In the genomic region with DNA sequence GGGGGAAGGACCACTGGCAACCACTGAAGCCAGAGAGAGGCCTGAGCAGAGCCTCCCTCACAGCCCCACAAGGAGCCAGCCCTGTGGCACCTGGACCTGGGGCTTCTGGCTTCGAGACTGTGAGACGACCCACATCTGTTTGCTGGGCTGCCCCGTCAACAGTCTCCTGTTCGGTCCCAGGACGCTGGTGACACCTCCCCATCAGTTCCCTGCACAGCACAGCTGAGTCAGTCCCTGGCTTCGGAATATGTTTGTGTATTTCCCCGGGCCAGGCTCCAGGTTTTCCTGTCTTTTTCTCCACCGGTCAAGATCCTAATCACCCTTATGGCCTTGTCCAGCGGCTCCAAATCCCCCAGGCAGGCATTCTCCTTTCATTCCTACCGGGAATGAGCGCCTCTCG, we compare ENCODE assay signal across 22 cellular contexts. TPM values are rescaled to one million over a fixed set of nuclear protein-coding genes. Genes with fewer than 3 reads are reported as not detected.
"Had no signal": no experiment of that assay in that cellular context is flagged by ENCODE, and none has a peak within 500 bp of the region (broad histone marks: within the 10 kb centered on the region; RNA-seq: fewer than 3 reads in every experiment).

No MANE protein-coding gene starts in this region.

- H3K36me3 ChIP-seq: MG63, SJCRH30 had no signal

- ATAC-seq: SK-N-SH treated with all-trans-retinoic acid at 6 μM for 48 hours had no signal

- H3K27ac ChIP-seq: RWPE1, SJCRH30 had no signal

- DNase-seq: IMR-90, Karpas-422, KG1, MG63, NCI-H1092, NCI-H1105 treated with DMSO at 0.1 percent for 48 hours, NCI-H1417 treated with DMSO at 0.1 percent for 48 hours, NCI-H146, NCI-H1694 treated with DMSO at 0.1 percent for 48 hours, NCI-H1930, NCI-H2081, NCI-H2107, NCI-H2227 treated with DMSO at 0.1 percent for 48 hours, NCI-H524, NCI-H526 treated with DMSO at 0.1 percent for 48 hours, NCI-H748 treated with DMSO at 0.1 percent for 48 hours, SHP77 treated with DMSO at 0.1 percent for 48 hours, SJCRH30 had no signal

- H3K4me3 ChIP-seq: MG63, SJCRH30 had no signal

- H3K9me3 ChIP-seq: MG63, SJCRH30 had no signal

- H3K4me1 ChIP-seq: SJCRH30 had no signal

- H3K27me3 ChIP-seq: MG63 had no signal

RNA-seq across cellular contexts. Expression of a gene that starts 46.4 kb away (rescaled TPM):
- total RNA-seq: HT-29, IMR-90, NCI-H460, SJCRH30 had no signal
- polyA plus RNA-seq: IMR-90 had no signal
